8 cellular contexts compared by ENCODE assay signal in genomic region chr20:48769111-48769879, GRCh38. TPM values are rescaled to one million over a fixed set of nuclear protein-coding genes. Genes with fewer than 3 reads are reported as not detected.
A peak's percentile ranks its signal among the peaks of the same experiment; 100 is the strongest.
DNase-seq lines count a peak whose midpoint lies in the region; ATAC-seq lines count a peak whose summit lies in the region.

No MANE protein-coding gene starts in this region.

- intact Hi-C loops in head of caudate nucleus (cut with DNase I), result no loop called here

- DNase-seq in Jurkat, Clone E6-1 (ENCODE audit: low read depth, low spot score), result peak; percentile 28
- peak; percentile 64 to 82 for DNase-seq in activated CD8-positive, alpha-beta memory T cell treated with anti-CD3 and anti-CD28 coated beads for 1 hour (ENCODE audit: extremely low read depth in 1 of 2, low read depth in 1 of 2)
- DNase-seq in head of caudate nucleus (peak in 41 of 42 donors; percentile 40 to 89 (median 73)), cerebellum (ENCODE audit: low spot score) (no peak), NCI-H2081 treated with DMSO at 0.1 percent for 48 hours (lab: John Stamatoyannopoulos, UW) (no peak)
- DNase-seq in stimulated activated CD8-positive, alpha-beta memory T cell treated with anti-CD3 and anti-CD28 coated beads, Interleukin-4, amount 100 ng/mL, for 24 hours (ENCODE audit: low read depth), result peak; percentile 89

- no peak overlapping the region for H3K4me3 ChIP-seq in Jurkat, Clone E6-1 (ENCODE audit: low read length)

- ATAC-seq in HG03097 (IDR thresholded peaks at IDR 0.05; ENCODE audit: low FRiP score, unreplicated experiment) (no peak), HG03175 (IDR thresholded peaks at IDR 0.05; ENCODE audit: unreplicated experiment) (no peak)

RNA-seq across cellular contexts. Expression of gene PREX1, which starts 58.5 kb away (rescaled TPM):
- polyA plus RNA-seq in Jurkat, Clone E6-1 (2012; ENCODE audit: insufficient read depth, insufficient read length), result 27.8 TPM
- 55.3 TPM for total RNA-seq in cerebellum

Comparison
In these comparisons a context has a peak if more than half of its experiments do, and no peak if none do; other contexts are left out.
1. DNase-seq: peak in Jurkat, Clone E6-1 (single experiment), activated CD8-positive, alpha-beta memory T cell treated with anti-CD3 and anti-CD28 coated beads for 1 hour (2 of 2), head of caudate nucleus (41 of 42) and stimulated activated CD8-positive, alpha-beta memory T cell treated with anti-CD3 and anti-CD28 coated beads, Interleukin-4, amount 100 ng/mL, for 24 hours (single experiment); none in cerebellum (single experiment) and NCI-H2081 treated with DMSO at 0.1 percent for 48 hours (single experiment).